Comparison of ENCODE assay signal across 24 cellular contexts in the genomic region with DNA sequence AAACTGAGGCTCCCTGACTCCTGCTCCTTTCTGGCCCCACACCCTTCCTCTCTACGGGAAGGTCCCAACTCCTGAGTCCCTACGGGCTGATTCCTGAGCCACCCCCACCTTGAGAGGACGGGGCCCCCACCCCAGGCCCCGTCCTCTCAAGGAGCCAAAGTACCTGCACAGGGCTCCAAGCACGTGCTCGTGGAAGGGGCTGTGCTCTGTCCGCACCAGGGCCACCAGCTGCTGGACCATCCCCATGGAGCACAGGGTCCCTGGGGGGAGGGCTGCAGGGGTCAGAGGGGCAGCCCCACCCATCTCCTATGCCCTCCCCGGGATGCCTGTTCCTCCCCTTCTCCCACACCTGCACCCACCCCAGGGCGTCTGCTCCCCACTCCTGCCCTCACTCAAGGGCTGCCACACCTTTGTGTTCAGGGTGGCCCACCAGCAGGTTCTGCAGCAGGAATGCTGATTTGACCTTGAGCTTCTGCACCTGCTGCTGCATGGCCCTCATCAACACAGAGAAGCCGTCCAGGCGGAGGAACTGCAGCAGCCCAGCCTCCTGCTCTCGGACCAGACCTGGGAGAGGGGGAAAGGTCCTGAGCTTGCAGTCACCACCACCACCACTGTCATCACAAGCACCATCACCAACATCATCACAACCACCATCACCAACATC. TPM values are rescaled to one million over a fixed set of nuclear protein-coding genes. Genes with fewer than 3 reads are reported as not detected.
"Had no signal": no experiment of that assay in that cellular context is flagged by ENCODE, and none has a peak within 500 bp of the region (broad histone marks: within the 10 kb centered on the region; RNA-seq: fewer than 3 reads in every experiment).

No MANE protein-coding gene starts in this region.

- H3K4me1 ChIP-seq: ascending aorta, colonic mucosa, gastroesophageal sphincter, parathyroid adenoma, stomach, suprapubic skin, tibial nerve, vagina had no signal

- H3K9me3 ChIP-seq: ascending aorta, colonic mucosa, gastroesophageal sphincter, stomach, suprapubic skin, tibial nerve, vagina had no signal

- H3K27ac Mint-ChIP-seq: activated B cell treated with CpG ODN at 0.5 μM for 24 hours; activated naive CD4-positive, alpha-beta T cell treated with anti-CD3 and anti-CD28 coated beads, Interleukin-2, amount 10 ng/mL, durations not matched to agents 7 days and 5 days; activated T-cell treated with anti-CD3 and anti-CD28 coated beads, Interleukin-2, amount 50 U/mL, for 72 hours; T-helper 17 cell had no signal

- H3K27me3 Mint-ChIP-seq: activated B cell treated with CpG ODN at 0.5 μM for 24 hours; activated naive CD4-positive, alpha-beta T cell treated with anti-CD3 and anti-CD28 coated beads, Interleukin-2, amount 10 ng/mL, durations not matched to agents 7 days and 5 days; T-helper 17 cell had no signal

- H3K4me1 Mint-ChIP-seq: activated naive CD4-positive, alpha-beta T cell treated with anti-CD3 and anti-CD28 coated beads, Interleukin-2, amount 10 ng/mL, durations not matched to agents 7 days and 5 days had no signal

- DNase-seq: activated B cell treated with CpG ODN at 0.5 μM for 24 hours; activated CD4-positive, alpha-beta T cell treated with anti-CD3 and anti-CD28 coated beads for 4 hours; activated CD4-positive, alpha-beta T cell treated with anti-CD3 and anti-CD28 coated beads, Interleukin-2, amount 50 U/mL, for 48 hours; activated effector memory CD4-positive, alpha-beta T cell treated with Interleukin-2 at 50 U/mL for 16 hours; activated naive CD4-positive, alpha-beta T cell treated with anti-CD3 and anti-CD28 coated beads, Interleukin-2, amount 10 ng/mL, durations not matched to agents 7 days and 5 days; activated T-cell treated with anti-CD3 and anti-CD28 coated beads, Interleukin-2, amount 50 U/mL, for 72 hours; brain microvascular endothelial cell; central memory CD4-positive, alpha-beta T cell; colonic mucosa; dorsolateral prefrontal cortex; head of caudate nucleus; hypothalamus; left cardiac atrium; midbrain; stimulated activated CD4-positive, alpha-beta T cell treated with anti-CD3 and anti-CD28 coated beads, Interleukin-4, amount 100 ng/mL, for 24 hours; stomach; T-helper 17 cell had no signal

- ATAC-seq: activated T-cell treated with anti-CD3 and anti-CD28 coated beads, Interleukin-2, amount 50 U/mL, for 72 hours; gastroesophageal sphincter; left cardiac atrium; T-helper 17 cell had no signal

- H3K9ac ChIP-seq: parathyroid adenoma had no signal

- H3K27ac ChIP-seq: ascending aorta, brain microvascular endothelial cell, colonic mucosa, dorsolateral prefrontal cortex, epithelial cell of prostate, gastroesophageal sphincter, parathyroid adenoma, stomach, suprapubic skin, tibial nerve, vagina had no signal

- H3K4me3 ChIP-seq: ascending aorta, colonic mucosa, dorsolateral prefrontal cortex, gastroesophageal sphincter, stomach, suprapubic skin, tibial nerve, vagina had no signal

- H3K36me3 ChIP-seq: brain microvascular endothelial cell, colonic mucosa had no signal

- H2AFZ ChIP-seq: parathyroid adenoma had no signal

- H3K27me3 ChIP-seq: ascending aorta, brain microvascular endothelial cell, colonic mucosa, dorsolateral prefrontal cortex, gastroesophageal sphincter, stomach, suprapubic skin, tibial nerve, vagina had no signal

- H3K4me3 Mint-ChIP-seq: activated B cell treated with CpG ODN at 0.5 μM for 24 hours; activated naive CD4-positive, alpha-beta T cell treated with anti-CD3 and anti-CD28 coated beads, Interleukin-2, amount 10 ng/mL, durations not matched to agents 7 days and 5 days; activated T-cell treated with anti-CD3 and anti-CD28 coated beads, Interleukin-2, amount 50 U/mL, for 72 hours; T-helper 17 cell had no signal

RNA-seq across cellular contexts. Expression of gene TMEM86B, which starts 37.3 kb away (rescaled TPM):
- total RNA-seq: ascending aorta had no signal

RNA-seq across cellular contexts. Expression of gene PTPRH, which starts 56.6 kb away (rescaled TPM):
- total RNA-seq: activated B cell treated with CpG ODN at 0.5 μM for 24 hours; activated T-cell treated with anti-CD3 and anti-CD28 coated beads, Interleukin-2, amount 50 U/mL, for 72 hours; T-helper 17 cell had no signal
